Comparison of ENCODE assay signal across 8 cellular contexts in the genomic region with DNA sequence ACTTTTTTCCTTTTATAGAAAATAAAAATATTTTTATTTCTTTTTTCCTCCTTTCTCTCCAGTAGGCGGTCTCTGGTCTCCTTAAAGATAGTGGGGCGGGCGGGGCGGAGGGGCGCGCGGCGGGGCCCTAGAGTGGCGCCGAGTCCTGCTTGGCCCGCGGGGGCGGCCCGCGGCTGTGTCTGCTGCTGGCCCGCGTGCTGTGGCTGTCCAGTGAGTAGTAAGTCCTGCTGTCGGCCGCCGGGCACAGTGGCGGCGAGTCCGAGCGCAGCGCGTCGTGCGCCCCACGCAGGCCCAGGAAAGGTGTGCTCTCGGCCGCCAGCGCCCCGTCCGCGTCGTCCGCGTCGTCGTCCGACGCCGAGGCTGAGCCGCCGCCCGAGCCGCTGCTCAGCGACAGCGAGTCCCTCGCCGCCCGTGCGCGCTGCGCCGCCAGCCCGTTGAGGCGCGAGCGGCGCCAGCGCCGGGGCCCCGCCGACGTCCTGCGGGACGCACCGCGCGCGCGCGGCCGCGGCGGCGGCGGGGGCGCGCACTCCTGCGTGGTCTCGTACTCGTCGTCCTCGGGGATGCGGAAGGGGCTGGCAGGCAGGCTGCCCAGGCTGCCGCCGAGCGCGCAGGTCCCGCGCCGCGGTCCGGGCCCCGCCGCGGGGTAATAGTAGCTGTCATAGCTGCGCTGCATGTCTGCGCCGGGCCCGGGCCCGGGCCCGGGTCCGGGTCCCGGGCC. TPM values are rescaled to one million over a fixed set of nuclear protein-coding genes. Genes with fewer than 3 reads are reported as not detected.
DNase-seq lines count a peak whose midpoint lies in the region; ATAC-seq lines count a peak whose summit lies in the region.

No MANE protein-coding gene starts in this region.

- no peaks in the 10 kb centered on the region for H3K9me3 ChIP-seq in mesodermal cell (ENCODE audit: control insufficient read depth, low read length)

- ATAC-seq in GM21360 (IDR thresholded peaks at IDR 0.05; ENCODE audit: unreplicated experiment): peak; percentile 53

- peak; percentile 62 for DNase-seq in COLO668 (lab: John Stamatoyannopoulos, UW; ENCODE audit: unreplicated experiment)
- peak; percentile 33 for DNase-seq in M059J (ENCODE audit: low read depth)
- DNase-seq in activated CD8-positive, alpha-beta memory T cell treated with anti-CD3 and anti-CD28 coated beads for 24 hours: peak; percentile 90
- DNase-seq in effector CD4-positive, alpha-beta T cell: peak; percentile 59
- DNase-seq in stimulated activated CD8-positive, alpha-beta memory T cell treated with anti-CD3 and anti-CD28 coated beads, Interleukin-15, amount 100 ng/mL, for 24 hours (ENCODE audit: low read depth): peak; percentile 53
- no peak for DNase-seq in NCI-H446 treated with DMSO at 0.1 percent for 48 hours (lab: John Stamatoyannopoulos, UW)

- no peaks in the 10 kb centered on the region for H3K36me3 ChIP-seq in mesodermal cell (ENCODE audit: control insufficient read depth, insufficient read depth, low read length)

- no peak overlapping the region for H3K27ac ChIP-seq in mesodermal cell (ENCODE audit: low read depth, low read length, severe bottlenecking)

- H3K4me3 ChIP-seq in mesodermal cell (ENCODE audit: extremely low read depth, insufficient read depth, low read length, poor library complexity, severe bottlenecking): peak overlapping the region; percentile 49

- H3K4me1 ChIP-seq in mesodermal cell (ENCODE audit: control insufficient read depth, insufficient read depth, low read length, poor library complexity, severe bottlenecking): no peaks in the 10 kb centered on the region

- WGBS in mesodermal cell (ENCODE audit: insufficient coverage in 2 of 2), 2 experiments: 2 to 5% methylated on average over 90 to 99 of the region's 107 CpGs

RNA-seq across cellular contexts. Expression of a gene that starts 52.3 kb away (rescaled TPM):
- total RNA-seq in M059J (2014; rRNA removed; shearing (Covaris generic)): 0.15 TPM in 1 of 2 replicates, not detected in the other
- polyA plus RNA-seq in mesodermal cell (2013, experiment 1 of 2): 2.1 TPM
- 1.3 TPM for polyA plus RNA-seq in mesodermal cell (2013, experiment 2 of 2)
